Comparison of ENCODE assay signal across 9 cellular contexts in the genomic region with DNA sequence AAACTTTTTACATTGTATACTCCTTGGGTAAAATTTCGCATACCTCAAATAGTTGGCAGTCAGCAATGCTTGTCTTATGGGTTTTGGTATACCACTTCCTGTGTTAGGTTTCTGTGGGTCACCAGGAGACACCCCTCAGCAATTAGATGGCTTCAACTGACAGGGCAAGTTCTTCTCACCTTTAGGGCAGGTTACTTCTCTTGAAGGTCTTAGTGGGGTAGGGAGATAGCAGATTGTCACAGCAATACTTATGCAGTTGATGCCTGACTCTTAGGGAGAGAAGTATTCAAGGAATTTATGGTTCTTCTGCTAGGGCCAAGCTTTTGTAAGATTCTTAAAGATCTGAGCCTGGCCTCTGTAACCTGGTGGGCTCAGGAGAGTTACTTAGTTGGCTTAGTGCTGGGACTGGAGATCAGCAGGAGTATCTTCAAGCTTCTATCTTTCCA. TPM values are rescaled to one million over a fixed set of nuclear protein-coding genes. Genes with fewer than 3 reads are reported as not detected.
DNase-seq lines count a peak whose midpoint lies in the region; ATAC-seq lines count a peak whose summit lies in the region.
"Had no signal": no experiment of that assay in that cellular context is flagged by ENCODE, and none has a peak within 500 bp of the region (broad histone marks: within the 10 kb centered on the region; RNA-seq: fewer than 3 reads in every experiment).

No MANE protein-coding gene starts in this region.

- H3K27me3 Mint-ChIP-seq in activated T-helper 1 cell treated with anti-CD3 and anti-CD28 coated beads, Interleukin-12 subunit alpha, Interleukin-12 subunit beta, Interleukin-2, Interleukin-4 antibody, amounts not matched to agents 30 ng/mL and 10 ng/mL and 1 ng/mL, durations not matched to agents 14 hours and 24 hours and 36 hours (ENCODE audit: insufficient read depth), result peaks cover 5% of the 10 kb centered on the region
- H3K27me3 Mint-ChIP-seq: dendritic cell treated with granulocyte-macrophage colony-stimulating factor and Interleukin-4, amounts not matched to agents 40 ng/mL and 50 ng/mL, for 4 days had no signal

- no peaks in the 10 kb centered on the region for H3K9me3 ChIP-seq in mesodermal cell (ENCODE audit: control insufficient read depth, low read length)

- peak; percentile 67 to 69 for ATAC-seq in activated naive CD4-positive, alpha-beta T cell treated with anti-CD3 and anti-CD28 coated beads, Interleukin-2, amount 50 U/mL, for 72 hours
- ATAC-seq in HG03442 (IDR thresholded peaks at IDR 0.05; ENCODE audit: unreplicated experiment), result peak; percentile 58

- H3K36me3 ChIP-seq in mesodermal cell (ENCODE audit: control insufficient read depth, insufficient read depth, low read length), result no peaks in the 10 kb centered on the region

- H3K27ac ChIP-seq in mesodermal cell (ENCODE audit: low read depth, low read length, severe bottlenecking), result peak overlapping the region; percentile 1

- H3K4me1 Mint-ChIP-seq in activated T-helper 1 cell treated with anti-CD3 and anti-CD28 coated beads, Interleukin-12 subunit alpha, Interleukin-12 subunit beta, Interleukin-2, Interleukin-4 antibody, amounts not matched to agents 30 ng/mL and 10 ng/mL and 1 ng/mL, durations not matched to agents 14 hours and 24 hours and 36 hours (ENCODE audit: low read depth), result peaks cover 62% of the 10 kb centered on the region

- H3K36me3 Mint-ChIP-seq in activated naive CD4-positive, alpha-beta T cell treated with anti-CD3 and anti-CD28 coated beads, Interleukin-2, amount 50 U/mL, for 72 hours, result peaks cover 0 to 10% of the 10 kb centered on the region in 2 donors
- H3K36me3 Mint-ChIP-seq in activated T-helper 1 cell treated with anti-CD3 and anti-CD28 coated beads, Interleukin-12 subunit alpha, Interleukin-12 subunit beta, Interleukin-2, Interleukin-4 antibody, amounts not matched to agents 30 ng/mL and 10 ng/mL and 1 ng/mL, durations not matched to agents 14 hours and 24 hours and 36 hours (ENCODE audit: low read depth), result peaks cover 7% of the 10 kb centered on the region

- no peaks in the 10 kb centered on the region for H3K4me1 ChIP-seq in mesodermal cell (ENCODE audit: control insufficient read depth, insufficient read depth, low read length, poor library complexity, severe bottlenecking)

- H3K27ac Mint-ChIP-seq in activated naive CD4-positive, alpha-beta T cell treated with anti-CD3 and anti-CD28 coated beads, Interleukin-2, amount 50 U/mL, for 72 hours, result peak overlapping the region in 1 of 2 donors; percentile 13
- no peak overlapping the region for H3K27ac Mint-ChIP-seq in activated T-helper 1 cell treated with anti-CD3 and anti-CD28 coated beads, Interleukin-12 subunit alpha, Interleukin-12 subunit beta, Interleukin-2, Interleukin-4 antibody, amounts not matched to agents 30 ng/mL and 10 ng/mL and 1 ng/mL, durations not matched to agents 14 hours and 24 hours and 36 hours
- H3K27ac Mint-ChIP-seq: dendritic cell treated with granulocyte-macrophage colony-stimulating factor and Interleukin-4, amounts not matched to agents 40 ng/mL and 50 ng/mL, for 4 days had no signal

- no peak overlapping the region for H3K4me3 Mint-ChIP-seq in activated T-helper 1 cell treated with anti-CD3 and anti-CD28 coated beads, Interleukin-12 subunit alpha, Interleukin-12 subunit beta, Interleukin-2, Interleukin-4 antibody, amounts not matched to agents 30 ng/mL and 10 ng/mL and 1 ng/mL, durations not matched to agents 14 hours and 24 hours and 36 hours
- H3K4me3 Mint-ChIP-seq: dendritic cell treated with granulocyte-macrophage colony-stimulating factor and Interleukin-4, amounts not matched to agents 40 ng/mL and 50 ng/mL, for 4 days had no signal

- H3K4me3 ChIP-seq in mesodermal cell (ENCODE audit: extremely low read depth, insufficient read depth, low read length, poor library complexity, severe bottlenecking), result no peak overlapping the region

- DNase-seq in activated naive CD4-positive, alpha-beta T cell treated with anti-CD3 and anti-CD28 coated beads, Interleukin-2, amount 50 U/mL, for 72 hours (ENCODE audit: low spot score in 2 of 2), result peak in 1 of 2 donors; percentile 20
- no peak for DNase-seq in activated naive CD4-positive, alpha-beta T cell treated with Interleukin-2 at 50 U/mL for 16 hours
- peak; percentile 45 for DNase-seq in activated T-helper 1 cell treated with anti-CD3 and anti-CD28 coated beads, Interleukin-12 subunit alpha, Interleukin-12 subunit beta, Interleukin-2, Interleukin-4 antibody, amounts not matched to agents 30 ng/mL and 10 ng/mL and 1 ng/mL, durations not matched to agents 14 hours and 24 hours and 36 hours (ENCODE audit: low spot score)
- DNase-seq in T1000 (lab: John Stamatoyannopoulos, UW) (no peak), HPDE6-E6E7 (ENCODE audit: extremely low spot score) (no peak), HUDEP-2 (lab: John Stamatoyannopoulos, UW; ENCODE audit: unreplicated experiment in 76 of 76) (no peak)

- WGBS in mesodermal cell (ENCODE audit: insufficient coverage in 2 of 2), 2 experiments, result no CpG with 5 or more reads among the region's 1 CpG

- peaks cover 0 to 5% of the 10 kb centered on the region in 2 donors for H3K9me3 Mint-ChIP-seq in activated naive CD4-positive, alpha-beta T cell treated with anti-CD3 and anti-CD28 coated beads, Interleukin-2, amount 50 U/mL, for 72 hours
- H3K9me3 Mint-ChIP-seq in activated T-helper 1 cell treated with anti-CD3 and anti-CD28 coated beads, Interleukin-12 subunit alpha, Interleukin-12 subunit beta, Interleukin-2, Interleukin-4 antibody, amounts not matched to agents 30 ng/mL and 10 ng/mL and 1 ng/mL, durations not matched to agents 14 hours and 24 hours and 36 hours, result peaks cover 4% of the 10 kb centered on the region

- intact Hi-C loops in activated T-helper 1 cell treated with anti-CD3 and anti-CD28 coated beads, Interleukin-12 subunit alpha, Interleukin-12 subunit beta, Interleukin-2, Interleukin-4 antibody, amounts not matched to agents 30 ng/mL and 10 ng/mL and 1 ng/mL, durations not matched to agents 14 hours and 24 hours and 36 hours (cut with micrococcal nuclease), result loop anchor here (5.0 kb wide), 1 partner anchor 43 kb away; a partner anchor contains a TSS

RNA-seq across cellular contexts. Expression of a gene that starts 42.9 kb away (rescaled TPM):
- total RNA-seq in activated naive CD4-positive, alpha-beta T cell treated with anti-CD3 and anti-CD28 coated beads, Interleukin-2, amount 50 U/mL, for 72 hours, result 10 to 100 TPM; 48.9 to 54.2 TPM
- 31.1 and 34.0 TPM in 2 replicates for total RNA-seq in activated T-helper 1 cell treated with anti-CD3 and anti-CD28 coated beads, Interleukin-12 subunit alpha, Interleukin-12 subunit beta, Interleukin-2, Interleukin-4 antibody, amounts not matched to agents 30 ng/mL and 10 ng/mL and 1 ng/mL, durations not matched to agents 14 hours and 24 hours and 36 hours
- 35.5 TPM for polyA plus RNA-seq in mesodermal cell (2013, experiment 1 of 2)
- polyA plus RNA-seq in mesodermal cell (2013, experiment 2 of 2), result 34.1 TPM
